In the genomic region with DNA sequence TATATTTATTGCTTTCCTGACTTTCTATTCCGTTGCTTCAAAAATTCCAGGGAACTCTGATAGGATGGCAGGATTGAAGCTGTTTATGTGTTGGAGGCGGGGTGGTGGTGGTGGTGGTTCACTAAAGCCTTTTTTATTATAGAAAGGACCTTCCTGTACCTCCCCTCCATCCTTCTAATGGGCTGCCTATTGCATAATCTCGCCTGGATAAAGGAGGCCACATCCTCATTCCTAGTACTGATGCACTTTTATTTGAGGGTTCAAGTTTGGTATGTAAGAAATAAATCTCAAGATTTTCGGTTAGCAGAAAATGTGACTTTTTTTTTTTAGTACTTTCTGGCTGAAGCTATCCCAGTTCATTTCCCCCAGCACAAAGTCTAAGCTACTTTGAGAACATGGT, we compare ENCODE assay signal across 2 cellular contexts.
A peak's percentile ranks its signal among the peaks of the same experiment; 100 is the strongest.
TF ChIP-seq lines count a peak whose summit lies in the region.

No MANE protein-coding gene starts in this region.

TF ChIP-seq in IMR-90, 13 proteins besides CTCF, POLR2A, EP300 and RAD21:
- TF ChIP-seq CEBPB (IDR thresholded peaks at IDR 0.05; ENCODE audit: low read depth, low read length) (0 out of 2 replicates have a peak, but pooled peaks have one; percentile 37), BHLHE40 (IDR thresholded peaks at IDR 0.05; ENCODE audit: low read depth, low read length) (no peak), SMC3 (IDR thresholded peaks at IDR 0.05; ENCODE audit: low read depth, low read length) (no peak), MAZ (IDR thresholded peaks at IDR 0.05; ENCODE audit: borderline replicate concordance, low read depth, low read length) (no peak), RFX5 (IDR thresholded peaks at IDR 0.05; ENCODE audit: low read depth, low read length) (no peak)
- TF ChIP-seq, protein P1, sequence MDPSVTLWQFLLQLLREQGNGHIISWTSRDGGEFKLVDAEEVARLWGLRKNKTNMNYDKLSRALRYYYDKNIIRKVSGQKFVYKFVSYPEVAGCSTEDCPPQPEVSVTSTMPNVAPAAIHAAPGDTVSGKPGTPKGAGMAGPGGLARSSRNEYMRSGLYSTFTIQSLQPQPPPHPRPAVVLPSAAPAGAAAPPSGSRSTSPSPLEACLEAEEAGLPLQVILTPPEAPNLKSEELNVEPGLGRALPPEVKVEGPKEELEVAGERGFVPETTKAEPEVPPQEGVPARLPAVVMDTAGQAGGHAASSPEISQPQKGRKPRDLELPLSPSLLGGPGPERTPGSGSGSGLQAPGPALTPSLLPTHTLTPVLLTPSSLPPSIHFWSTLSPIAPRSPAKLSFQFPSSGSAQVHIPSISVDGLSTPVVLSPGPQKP (IDR thresholded peaks at IDR 0.05; ENCODE audit: borderline replicate concordance, low read depth, low read length), result no peak
- TF ChIP-seq, protein P2, sequence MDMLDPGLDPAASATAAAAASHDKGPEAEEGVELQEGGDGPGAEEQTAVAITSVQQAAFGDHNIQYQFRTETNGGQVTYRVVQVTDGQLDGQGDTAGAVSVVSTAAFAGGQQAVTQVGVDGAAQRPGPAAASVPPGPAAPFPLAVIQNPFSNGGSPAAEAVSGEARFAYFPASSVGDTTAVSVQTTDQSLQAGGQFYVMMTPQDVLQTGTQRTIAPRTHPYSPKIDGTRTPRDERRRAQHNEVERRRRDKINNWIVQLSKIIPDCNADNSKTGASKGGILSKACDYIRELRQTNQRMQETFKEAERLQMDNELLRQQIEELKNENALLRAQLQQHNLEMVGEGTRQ (IDR thresholded peaks at IDR 0.05; ENCODE audit: low read depth, low read length), result no peak

TF ChIP-seq in H1, 55 proteins besides CTCF, POLR2A, EP300 and RAD21:
- TF ChIP-seq NRF1 (IDR thresholded peaks at IDR 0.05; ENCODE audit: low read depth, low read length), result no peak
- peak; percentile 72; the same call in 1 of the 2 replicates for TF ChIP-seq CEBPB (IDR thresholded peaks at IDR 0.05; ENCODE audit: low read depth, low read length)
- no peak for TF ChIP-seq JUN (IDR thresholded peaks at IDR 0.05; ENCODE audit: low read depth, low read length)
- no peak for TF ChIP-seq SIRT6 (IDR thresholded peaks at IDR 0.05; ENCODE audit: low read length)
- TF ChIP-seq HDAC2 (IDR thresholded peaks at IDR 0.05; ENCODE audit: borderline replicate concordance in 1 of 2, low read depth in 2 of 2, low read length in 2 of 2), result no peak
- TF ChIP-seq FOSL1 (IDR thresholded peaks at IDR 0.05; ENCODE audit: insufficient read depth, low read depth, low read length), result no peak
